ENCODE assay signal across 9 cellular contexts in genomic region chr3:46898321-46899150, GRCh38. TPM values are rescaled to one million over a fixed set of nuclear protein-coding genes. Genes with fewer than 3 reads are reported as not detected.
A peak's percentile ranks its signal among the peaks of the same experiment; 100 is the strongest.
DNase-seq lines count a peak whose midpoint lies in the region; ATAC-seq, FAIRE-seq and TF ChIP-seq lines count a peak whose summit lies in the region.
"Had no signal": no experiment of that assay in that cellular context is flagged by ENCODE, and none has a peak within 500 bp of the region (broad histone marks: within the 10 kb centered on the region; RNA-seq: fewer than 3 reads in every experiment).

No MANE protein-coding gene starts in this region.

- no peaks in the 10 kb centered on the region for H3K9me3 ChIP-seq in OCI-LY1 (ENCODE audit: low read length)

- no peaks in the 10 kb centered on the region for H3K79me2 ChIP-seq in OCI-LY1 (ENCODE audit: insufficient read depth, low read length)

- ATAC-seq in left cardiac atrium (peak in 1 of 2 donors; percentile 5), HG03108 (IDR thresholded peaks at IDR 0.05; ENCODE audit: unreplicated experiment) (no peak)

- DNase-seq in G401 (ENCODE audit: low spot score) (peak; percentile 30), left cardiac atrium (peak; percentile 36), retina (peak; percentile 60), GM19239 (ENCODE audit: insufficient read length, low spot score) (no peak), HuH-7 (ENCODE audit: low spot score) (no peak)
- DNase-seq: NCI-H1417 treated with DMSO at 0.1 percent for 48 hours, T-cell had no signal

- H3K4me3 ChIP-seq in OCI-LY1 (ENCODE audit: low read depth, low read length, poor library complexity, severe bottlenecking): peak overlapping the region; percentile 5

- no peak overlapping the region for H2AFZ ChIP-seq in OCI-LY1 (ENCODE audit: low read length)

- 0 out of 2 replicates have a peak, but pooled peaks cover 4% of the 10 kb centered on the region for H3K27me3 ChIP-seq in OCI-LY1 (ENCODE audit: insufficient read depth, low read length)

- H3K27ac ChIP-seq in OCI-LY1 (ENCODE audit: low read depth, low read length, poor library complexity, severe bottlenecking): no peak overlapping the region

- H3K9me2 ChIP-seq in OCI-LY1 (ENCODE audit: low read depth, low read length): no peaks in the 10 kb centered on the region

- no peak overlapping the region for H3K9ac ChIP-seq in OCI-LY1 (ENCODE audit: low read length)

- in situ Hi-C loops in G401 (cut with HindIII; ENCODE audit: low sequenced_read_pairs): no loop called here

- H3K4me2 ChIP-seq in OCI-LY1 (ENCODE audit: low read length): peak overlapping the region; percentile 47; the same call in 1 of the 2 replicates

- no peak for TF ChIP-seq CTCF in OCI-LY1 (IDR thresholded peaks at IDR 0.05; ENCODE audit: low read length)

- no peaks in the 10 kb centered on the region for H4K20me1 ChIP-seq in OCI-LY1 (ENCODE audit: insufficient read depth, low read length)

- no peak for FAIRE-seq in GM19239 (lab: Jason Lieb, UNC)

- H3K36me3 ChIP-seq in OCI-LY1 (ENCODE audit: insufficient read depth, low read length): no peaks in the 10 kb centered on the region

- intact Hi-C loops in left cardiac atrium (cut with DNase I): loop anchor here in 1 of 2 donors (5.0 kb wide), 1 partner anchor 191 kb away; no protein-coding TSS in a partner anchor

- no peaks in the 10 kb centered on the region for H3K4me1 ChIP-seq in OCI-LY1 (ENCODE audit: insufficient read depth, low read length, severe bottlenecking)

- no peaks in the 10 kb centered on the region for H3F3A ChIP-seq in OCI-LY1 (ENCODE audit: insufficient read depth, low read length)

RNA-seq across cellular contexts. Expression of gene PTH1R, which starts 21.0 kb away (rescaled TPM):
- total RNA-seq in G401 (2014; rRNA removed; shearing (Covaris generic)): 14.8 and 23.6 TPM in 2 replicates
- total RNA-seq in left cardiac atrium: 10 to 100 TPM in 1 of 2 donors, 1 to 10 TPM in 1; 5.4 to 10.0 TPM

RNA-seq across cellular contexts. Expression of gene MYL3, which starts 35.3 kb away (rescaled TPM):
- total RNA-seq in G401 (2014; rRNA removed; shearing (Covaris generic)): 5.8 and 7.4 TPM in 2 replicates
- total RNA-seq in left cardiac atrium: 100 to 1,000 TPM; 157 to 557 TPM
- total RNA-seq: T-cell had no signal

Comparison
In these comparisons a context has a peak if more than half of its experiments do, and no peak if none do; other contexts are left out.
1. DNase-seq: peak in G401 (single experiment), left cardiac atrium (single experiment) and retina (single experiment); none in GM19239 (single experiment) and HuH-7 (single experiment).
2. RNA of gene MYL3, which starts 35.3 kb away (total RNA-seq): 157 to 557 TPM in left cardiac atrium; 5.8 to 7.4 TPM in G401; every median in the first group is over 10 times any median in the second.